8 cellular contexts compared by ENCODE assay signal in genomic region chr3:32114567-32115422, GRCh38. TPM values are rescaled to one million over a fixed set of nuclear protein-coding genes. Genes with fewer than 3 reads are reported as not detected.
DNase-seq lines count a peak whose midpoint lies in the region; ATAC-seq and TF ChIP-seq lines count a peak whose summit lies in the region.
"Not testable (repeated sequence)": the region's sequence is repeated elsewhere in the genome, so short reads cannot be mapped to it uniquely, and the experiment has no call there.

No MANE protein-coding gene starts in this region.

- H3F3A ChIP-seq in Loucy (ENCODE audit: low read depth): not testable (repeated sequence)

- H3K4me1 ChIP-seq in Loucy (ENCODE audit: insufficient read depth, low read length, poor library complexity, severe bottlenecking): peaks cover 14% of the 10 kb centered on the region

- intact Hi-C loops in activated CD4-positive, alpha-beta T cell treated with anti-CD3 and anti-CD28 coated beads for 36 hours (cut with DNase I, micrococcal nuclease): loop anchor here (1.0 to 10.0 kb wide), 5 partner anchors 8 to 890 kb away; partner anchors contain the start of genes GPD1L (in 2 of the 2) and CNOT10 (in 1 of the 2)
- intact Hi-C loops in activated naive CD4-positive, alpha-beta T cell treated with anti-CD3 and anti-CD28 coated beads for 36 hours (cut with micrococcal nuclease): loop anchor here (1.0 to 10.0 kb wide), 7 partner anchors 8 to 900 kb away; partner anchors contain the start of genes DYNC1LI1 and GPD1L
- intact Hi-C loops in left colon (cut with DNase I, micrococcal nuclease): not testable (repeated sequence)

- H3K36me3 ChIP-seq in Loucy (ENCODE audit: insufficient read depth, low read length): not testable (repeated sequence)

- H3K9me2 ChIP-seq in Loucy (replicated peaks; ENCODE audit: low read depth, low read length): not testable (repeated sequence)

- H4K20me1 ChIP-seq in Loucy (ENCODE audit: insufficient read depth, low read length, poor library complexity, severe bottlenecking): not testable (repeated sequence)

- H3K4me3 Mint-ChIP-seq in activated CD4-positive, alpha-beta T cell treated with anti-CD3 and anti-CD28 coated beads for 36 hours: peak overlapping the region; percentile 73
- peak overlapping the region; percentile 80 for H3K4me3 Mint-ChIP-seq in activated naive CD4-positive, alpha-beta T cell treated with anti-CD3 and anti-CD28 coated beads for 36 hours
- peak overlapping the region; percentile 78 for H3K4me3 Mint-ChIP-seq in stimulated activated effector memory CD8-positive, alpha-beta T cell treated with anti-CD3 and anti-CD28 coated beads, Interleukin-12 subunit alpha, Interleukin-12 subunit beta, amount 100 ng/mL, for 72 hours

- CTCF ChIA-PET in activated CD4-positive, alpha-beta T cell treated with anti-CD3 and anti-CD28 coated beads for 36 hours (lab: Charles Lee): interaction anchor here (1.2 to 1.4 kb wide), 2 partner anchors 9 to 259 kb away, joined by 3 to 4 read pairs; partner anchors contain the start of gene GPD1L
- CTCF ChIA-PET in activated naive CD4-positive, alpha-beta T cell treated with anti-CD3 and anti-CD28 coated beads for 36 hours (lab: Charles Lee): interaction anchor here (1.1 to 1.4 kb wide), 2 partner anchors 30 to 92 kb away, joined by 3 to 5 read pairs; no protein-coding TSS in a partner anchor

- DNase-seq in GM12864 (ENCODE audit: low read depth): not testable (repeated sequence)
- peak; percentile 78 for DNase-seq in activated CD4-positive, alpha-beta T cell treated with anti-CD3 and anti-CD28 coated beads for 36 hours
- DNase-seq in activated CD8-positive, alpha-beta memory T cell treated with anti-CD3 and anti-CD28 coated beads, Interleukin-2, amount 50 U/mL, for 48 hours: peak; percentile 67
- peak; percentile 77 for DNase-seq in activated naive CD4-positive, alpha-beta T cell treated with anti-CD3 and anti-CD28 coated beads for 36 hours
- DNase-seq in left colon: peak; percentile 15 to 29
- DNase-seq in stimulated activated CD4-positive, alpha-beta T cell treated with anti-CD3 and anti-CD28 coated beads, Interleukin-2, amount 100 ng/mL, for 48 hours: peak; percentile 29 to 32
- DNase-seq in stimulated activated effector memory CD8-positive, alpha-beta T cell treated with anti-CD3 and anti-CD28 coated beads, Interleukin-12 subunit alpha, Interleukin-12 subunit beta, amount 100 ng/mL, for 72 hours (ENCODE audit: low spot score in 2 of 2): peak; percentile 17 to 81

- H3K4me3 ChIP-seq in GM12864 (ENCODE audit: low read depth, low read length) (peak overlapping the region; percentile 28), Loucy (ENCODE audit: low read length, poor library complexity, severe bottlenecking) (peak overlapping the region; percentile 62)

- peak overlapping the region; percentile 70 for H3K4me2 ChIP-seq in Loucy (ENCODE audit: low read depth, low read length, poor library complexity, severe bottlenecking)

- TF ChIP-seq CTCF in GM12864 (IDR thresholded peaks at IDR 0.05; ENCODE audit: low read depth, low read length, missing control alignments); Loucy (conservative IDR thresholded peaks at IDR 0.05; ENCODE audit: low read length): not testable (repeated sequence)

- POLR2A ChIA-PET in activated CD4-positive, alpha-beta T cell treated with anti-CD3 and anti-CD28 coated beads for 36 hours (lab: Charles Lee): interaction anchor here (0.7 to 1.1 kb wide), 2 partner anchors 9 to 484 kb away, joined by 4 read pairs; partner anchors contain the start of gene GPD1L

- H3K27me3 Mint-ChIP-seq in activated CD4-positive, alpha-beta T cell treated with anti-CD3 and anti-CD28 coated beads for 36 hours; activated naive CD4-positive, alpha-beta T cell treated with anti-CD3 and anti-CD28 coated beads for 36 hours (ENCODE audit: low read depth): not testable (repeated sequence)

- not testable (repeated sequence) for H3K79me2 ChIP-seq in Loucy (ENCODE audit: insufficient read depth, low read length)

- not testable (repeated sequence) for H3K36me3 Mint-ChIP-seq in activated CD4-positive, alpha-beta T cell treated with anti-CD3 and anti-CD28 coated beads for 36 hours (ENCODE audit: low read depth); activated naive CD4-positive, alpha-beta T cell treated with anti-CD3 and anti-CD28 coated beads for 36 hours (ENCODE audit: low read depth)
- H3K36me3 Mint-ChIP-seq in stimulated activated effector memory CD8-positive, alpha-beta T cell treated with anti-CD3 and anti-CD28 coated beads, Interleukin-12 subunit alpha, Interleukin-12 subunit beta, amount 100 ng/mL, for 72 hours: peaks cover 14% of the 10 kb centered on the region

- not testable (repeated sequence) for H3K27me3 ChIP-seq in Loucy (ENCODE audit: insufficient read depth, low read length, poor library complexity, severe bottlenecking)

- ATAC-seq in activated CD4-positive, alpha-beta T cell treated with anti-CD3 and anti-CD28 coated beads for 36 hours: peak; percentile 72
- not testable (repeated sequence) for ATAC-seq in left colon
- peak; percentile 67 for ATAC-seq in stimulated activated effector memory CD8-positive, alpha-beta T cell treated with anti-CD3 and anti-CD28 coated beads, Interleukin-12 subunit alpha, Interleukin-12 subunit beta, amount 100 ng/mL, for 72 hours

- not testable (repeated sequence) for H3K9me3 Mint-ChIP-seq in activated CD4-positive, alpha-beta T cell treated with anti-CD3 and anti-CD28 coated beads for 36 hours (ENCODE audit: low read depth); activated naive CD4-positive, alpha-beta T cell treated with anti-CD3 and anti-CD28 coated beads for 36 hours; stimulated activated effector memory CD8-positive, alpha-beta T cell treated with anti-CD3 and anti-CD28 coated beads, Interleukin-12 subunit alpha, Interleukin-12 subunit beta, amount 100 ng/mL, for 72 hours

- H3K9me3 ChIP-seq in Loucy (ENCODE audit: insufficient read depth, low read depth, low read length): not testable (repeated sequence)

- H2AFZ ChIP-seq in Loucy (ENCODE audit: low read length): peak overlapping the region; percentile 46; the same call in 1 of the 2 replicates

- H3K9ac ChIP-seq in Loucy (ENCODE audit: low read depth, low read length, poor library complexity, severe bottlenecking): not testable (repeated sequence)

- peaks cover 64% of the 10 kb centered on the region for H3K4me1 Mint-ChIP-seq in activated CD4-positive, alpha-beta T cell treated with anti-CD3 and anti-CD28 coated beads for 36 hours
- peaks cover 71% of the 10 kb centered on the region for H3K4me1 Mint-ChIP-seq in activated naive CD4-positive, alpha-beta T cell treated with anti-CD3 and anti-CD28 coated beads for 36 hours (ENCODE audit: low read depth)
- H3K4me1 Mint-ChIP-seq in stimulated activated effector memory CD8-positive, alpha-beta T cell treated with anti-CD3 and anti-CD28 coated beads, Interleukin-12 subunit alpha, Interleukin-12 subunit beta, amount 100 ng/mL, for 72 hours: peaks cover 41% of the 10 kb centered on the region

- H3K27ac Mint-ChIP-seq in activated CD4-positive, alpha-beta T cell treated with anti-CD3 and anti-CD28 coated beads for 36 hours: peak overlapping the region; percentile 76
- peak overlapping the region; percentile 84 for H3K27ac Mint-ChIP-seq in activated naive CD4-positive, alpha-beta T cell treated with anti-CD3 and anti-CD28 coated beads for 36 hours
- H3K27ac Mint-ChIP-seq in stimulated activated effector memory CD8-positive, alpha-beta T cell treated with anti-CD3 and anti-CD28 coated beads, Interleukin-12 subunit alpha, Interleukin-12 subunit beta, amount 100 ng/mL, for 72 hours: peak overlapping the region; percentile 96

RNA-seq across cellular contexts. Expression of gene GPD1L, which starts 8.4 kb away (rescaled TPM):
- total RNA-seq in activated CD4-positive, alpha-beta T cell treated with anti-CD3 and anti-CD28 coated beads for 36 hours: 10 to 100 TPM in 1 of 2 experiments, 1 to 10 TPM in 1; 6.6 to 10.1 TPM
- 10 to 100 TPM; 10.8 to 12.6 TPM for total RNA-seq in activated naive CD4-positive, alpha-beta T cell treated with anti-CD3 and anti-CD28 coated beads for 36 hours
- total RNA-seq in left colon: 10 to 100 TPM; 91.1 to 93.1 TPM

Comparison
In these comparisons a context has a peak if more than half of its experiments do, and no peak if none do; other contexts are left out.
1. RNA of gene GPD1L, which starts 8.4 kb away (total RNA-seq): 91.1 to 93.1 TPM in left colon; 10.8 to 12.6 TPM in activated naive CD4-positive, alpha-beta T cell treated with anti-CD3 and anti-CD28 coated beads for 36 hours and 6.6 to 10.1 TPM in activated CD4-positive, alpha-beta T cell treated with anti-CD3 and anti-CD28 coated beads for 36 hours; every median in the first group is over 4 times any median in the second.
2. Peak in every context shown above with its lines, with median percentiles within 50 percentile points of each other: H3K27ac Mint-ChIP-seq and H3K4me3 Mint-ChIP-seq.